In genomic region chr13:31160857-31161582, GRCh38 we compare ENCODE assay signal across 8 cellular contexts.
DNase-seq lines count a peak whose midpoint lies in the region; ATAC-seq and TF ChIP-seq lines count a peak whose summit lies in the region.

No MANE protein-coding gene starts in this region.

- peak overlapping the region; percentile 86 for H3K27ac ChIP-seq in VCaP

- DNase-seq in DMS53 treated with DMSO at 0.1 percent for 48 hours (lab: John Stamatoyannopoulos, UW; ENCODE audit: unreplicated experiment) (peak; percentile 21), LNCaP clone FGC (ENCODE audit: low read depth) (peak; percentile 13), cardiac fibroblast (ENCODE audit: low read depth in 2 of 2) (peak; percentile 73 to 84), islet precursor cell (peak; percentile 84), NCI-H774 (lab: John Stamatoyannopoulos, UW) (no peak)
- peak; percentile 34 to 43 for DNase-seq in stimulated activated CD4-positive, alpha-beta T cell treated with anti-CD3 and anti-CD28 coated beads, Interleukin-12 subunit alpha, Interleukin-12 subunit beta, amount 100 ng/mL, for 24 hours (ENCODE audit: low read depth in 2 of 2)

- ATAC-seq in GM21576 (IDR thresholded peaks at IDR 0.05; ENCODE audit: unreplicated experiment): peak; percentile 33

- H3K4me3 ChIP-seq in LNCaP clone FGC (ENCODE audit: low read depth, low read length) (peak overlapping the region; percentile 92), cardiac fibroblast (replicated peaks in 1 of 2; ENCODE audit: low read depth in 2 of 2, low read length in 2 of 2) (peak overlapping the region; percentile 94 to 99)

- TF ChIP-seq CTCF in LNCaP clone FGC (IDR thresholded peaks at IDR 0.05; ENCODE audit: control insufficient read depth, extremely low read depth, insufficient read depth): no peak
- no peak for TF ChIP-seq CTCF in VCaP (conservative IDR thresholded peaks at IDR 0.05)
- TF ChIP-seq CTCF in cardiac fibroblast (IDR thresholded peaks at IDR 0.05; ENCODE audit: low read depth, low read length): no peak
